In genomic region chr2:229300371-229300770, GRCh38 we compare ENCODE assay signal across 15 cellular contexts. TPM values are rescaled to one million over a fixed set of nuclear protein-coding genes. Genes with fewer than 3 reads are reported as not detected.
DNase-seq lines count a peak whose midpoint lies in the region; ATAC-seq and TF ChIP-seq lines count a peak whose summit lies in the region.
"Had no signal": no experiment of that assay in that cellular context is flagged by ENCODE, and none has a peak within 500 bp of the region (broad histone marks: within the 10 kb centered on the region; RNA-seq: fewer than 3 reads in every experiment).

No MANE protein-coding gene starts in this region.

- H4K20me1 ChIP-seq in GM23248 (ENCODE audit: insufficient read depth), result no peaks in the 10 kb centered on the region

- no peaks in the 10 kb centered on the region for H3K9me2 ChIP-seq in GM23248 (ENCODE audit: insufficient read depth)

- H3F3A ChIP-seq in GM23248 (ENCODE audit: insufficient read depth), result 0 out of 2 replicates have a peak, but pooled peaks cover 5% of the 10 kb centered on the region

- TF ChIP-seq EP300 in esophagus muscularis mucosa (IDR thresholded peaks at IDR 0.05), result no peak
- TF ChIP-seq EP300 in suprapubic skin (IDR thresholded peaks at IDR 0.05), result no peak

- H3K27me3 ChIP-seq in ACC112 (ENCODE audit: insufficient read depth, low read length) (no peaks in the 10 kb centered on the region), GM23248 (replicated peaks; ENCODE audit: insufficient read depth) (no peaks in the 10 kb centered on the region), esophagus muscularis mucosa (no peaks in the 10 kb centered on the region), suprapubic skin (no peaks in the 10 kb centered on the region)

- in situ Hi-C loops in GM23248 (cut with MboI), result no loop called here

- H3K9ac ChIP-seq in GM23248, result no peak overlapping the region

- 0 out of 2 replicates have a peak overlapping the region, but pooled peaks have one; percentile 5 for H3K4me3 ChIP-seq in ACC112 (ENCODE audit: low read depth, low read length)
- no peak overlapping the region for H3K4me3 ChIP-seq in GM23248
- no peak overlapping the region for H3K4me3 ChIP-seq in esophagus muscularis mucosa
- H3K4me3 ChIP-seq in suprapubic skin, result no peak overlapping the region

- TF ChIP-seq POLR2A in esophagus muscularis mucosa (IDR thresholded peaks at IDR 0.05; ENCODE audit: low read depth) (no peak), suprapubic skin (IDR thresholded peaks at IDR 0.05) (no peak)

- intact Hi-C loops in esophagus muscularis mucosa (cut with DNase I), result no loop called here

- H3K4me1 ChIP-seq in ACC112 (ENCODE audit: control insufficient read depth, insufficient read depth, low read length, unreplicated experiment) (peaks cover 26% of the 10 kb centered on the region), GM23248 (ENCODE audit: insufficient read depth) (peaks cover 24% of the 10 kb centered on the region), esophagus muscularis mucosa (peaks cover 0 to 6% (median 0%) of the 10 kb centered on the region in 4 donors), suprapubic skin (peaks cover 13% of the 10 kb centered on the region)
- H3K4me1 ChIP-seq: Caco-2 had no signal

- TF ChIP-seq CTCF in esophagus muscularis mucosa (IDR thresholded peaks at IDR 0.05), result no peak
- TF ChIP-seq CTCF in suprapubic skin (IDR thresholded peaks at IDR 0.05), result no peak

- DNase-seq in GM23248 (no peak), esophagus muscularis mucosa (ENCODE audit: extremely low spot score) (no peak), suprapubic skin (ENCODE audit: low spot score in 2 of 2) (no peak)
- DNase-seq: 8988T; C1 segment of cervical spinal cord; Caco-2; CD4-positive, alpha-beta T cell; GDM1; H9 had no signal

- H3K9me3 ChIP-seq in GM23248 (ENCODE audit: low read depth) (no peaks in the 10 kb centered on the region), esophagus muscularis mucosa (no peaks in the 10 kb centered on the region), suprapubic skin (no peaks in the 10 kb centered on the region)
- H3K9me3 ChIP-seq: Caco-2 had no signal

- H3K79me2 ChIP-seq in ACC112 (ENCODE audit: control insufficient read depth, insufficient read depth, low read length, unreplicated experiment), result no peaks in the 10 kb centered on the region
- H3K79me2 ChIP-seq in GM23248 (ENCODE audit: insufficient read depth), result no peaks in the 10 kb centered on the region

- H3K36me3 ChIP-seq in ACC112 (ENCODE audit: insufficient read depth, low read length) (no peaks in the 10 kb centered on the region), GM23248 (ENCODE audit: low read depth) (no peaks in the 10 kb centered on the region), esophagus muscularis mucosa (no peaks in the 10 kb centered on the region), suprapubic skin (no peaks in the 10 kb centered on the region)

- ATAC-seq in GM21529 (IDR thresholded peaks at IDR 0.05; ENCODE audit: unreplicated experiment) (no peak), GM21381 (IDR thresholded peaks at IDR 0.05; ENCODE audit: unreplicated experiment) (no peak), HG03108 (IDR thresholded peaks at IDR 0.05; ENCODE audit: unreplicated experiment) (no peak)

- H3K27ac ChIP-seq in ACC112 (ENCODE audit: low read depth, low read length), result peak overlapping the region; percentile 35; the same call in 1 of the 2 replicates
- H3K27ac ChIP-seq in GM23248, result no peak overlapping the region
- peak overlapping the region in 3 of 4 donors; percentile 19 to 25 (median 22) for H3K27ac ChIP-seq in esophagus muscularis mucosa (replicated peaks in 1 of 4)
- H3K27ac ChIP-seq in suprapubic skin, result peak overlapping the region; percentile 1

- 31 to 45% methylated on average over 1 of the region's 1 CpG for WGBS in GM23248 (ENCODE audit: low coverage in 1 of 2, low lambda C conversion rate in 2 of 2, missing lambda C conversion rate in 2 of 2), 2 experiments
- 0% methylated on average over 1 of the region's 1 CpG for WGBS in esophagus muscularis mucosa
- WGBS in suprapubic skin, result 0% methylated on average over 1 of the region's 1 CpG

- H2AFZ ChIP-seq in ACC112 (ENCODE audit: low read length, unreplicated experiment) (no peak overlapping the region), GM23248 (no peak overlapping the region)

- peak overlapping the region; percentile 13 for H3K4me2 ChIP-seq in GM23248 (ENCODE audit: unreplicated experiment)

RNA-seq across cellular contexts. Expression of gene PID1, which starts 29.3 kb away (rescaled TPM):
- 4.9 and 5.9 TPM in 2 replicates for total RNA-seq in GM23248 (2014; rRNA removed; shearing (Covaris generic))
- polyA plus RNA-seq in GM23248 (2016; fragmentation: Nextera tagmentation; extraction: Ambion mirVana), result 8.6 and 9.6 TPM in 2 replicates
- total RNA-seq in esophagus muscularis mucosa, result 10 to 100 TPM; 48.2 to 68.7 (median 55.4) TPM
- total RNA-seq in suprapubic skin, result 10 to 100 TPM in 2 of 4 donors, 1 to 10 TPM in 2; 6.4 to 20.6 (median 14.5) TPM
- total RNA-seq: B cell, HT-29 had no signal
